In the genomic region with DNA sequence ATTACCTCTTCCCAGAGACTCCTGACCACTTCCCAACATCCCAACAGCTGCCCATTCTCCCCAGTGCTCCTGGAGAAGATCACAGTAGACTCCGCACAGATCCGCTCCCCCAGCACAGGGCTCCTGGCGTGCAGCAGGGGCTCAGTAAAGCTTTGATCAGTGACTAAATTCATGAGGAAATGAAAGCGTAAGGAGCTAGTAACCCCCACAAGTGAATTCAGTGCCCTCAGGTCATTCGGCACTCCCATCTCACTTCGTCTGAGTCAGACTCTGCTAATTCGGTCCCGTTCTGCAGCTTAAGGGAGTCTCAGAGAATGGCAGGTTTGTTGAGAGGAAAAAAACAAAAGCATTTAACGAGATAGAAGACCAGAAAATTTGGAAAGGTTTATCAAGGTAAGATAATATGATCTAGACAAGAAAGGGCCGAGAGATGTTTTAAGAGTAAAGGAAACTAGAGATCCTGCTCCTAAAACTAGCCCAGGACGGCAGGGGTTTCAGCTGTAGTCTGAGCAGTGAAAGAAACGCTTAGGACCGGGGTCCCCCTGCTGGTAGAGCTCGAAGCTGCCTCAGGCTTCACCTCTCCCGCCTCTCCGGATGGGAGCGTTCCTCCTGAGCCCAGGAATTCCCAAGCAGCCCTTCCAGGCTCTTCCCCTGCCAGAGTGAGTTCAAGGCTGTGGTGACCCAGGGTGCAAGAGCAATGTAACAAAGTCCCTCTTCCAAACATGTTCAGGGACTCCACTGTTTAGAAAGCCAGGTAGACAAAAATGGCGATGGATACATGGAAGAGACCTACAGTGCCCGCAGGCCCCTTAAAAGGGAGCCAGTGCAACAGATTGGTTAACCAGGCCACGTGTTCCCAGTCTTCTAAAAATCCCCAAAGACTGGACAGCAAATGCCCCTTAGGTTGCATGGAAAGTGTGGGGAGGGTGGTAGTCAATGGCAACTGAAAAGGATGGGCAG, we compare ENCODE assay signal across 8 cellular contexts.
DNase-seq lines count a peak whose midpoint lies in the region; ATAC-seq and TF ChIP-seq lines count a peak whose summit lies in the region.

No MANE protein-coding gene starts in this region.

- H3K9me3 ChIP-seq in breast epithelium: no peaks in the 10 kb centered on the region

- no peak overlapping the region for H3K27ac ChIP-seq in breast epithelium

- no peak for TF ChIP-seq POLR2A in breast epithelium (IDR thresholded peaks at IDR 0.05)

- no peaks in the 10 kb centered on the region for H3K36me3 ChIP-seq in breast epithelium

- no peaks in the 10 kb centered on the region for H3K27me3 ChIP-seq in breast epithelium

- intact Hi-C loops in breast epithelium (cut with DNase I; ENCODE audit: low total_unique reads): no loop called here

- peak overlapping the region in 2 of 3 donors; percentile 2 to 22 for H3K4me3 ChIP-seq in breast epithelium

- peak; percentile 18 for DNase-seq in DMS53 treated with DMSO at 0.1 percent for 48 hours (lab: John Stamatoyannopoulos, UW; ENCODE audit: unreplicated experiment)
- DNase-seq in NCI-H82 treated with DMSO at 0.1 percent for 48 hours (lab: John Stamatoyannopoulos, UW; ENCODE audit: unreplicated experiment): peak; percentile 5
- DNase-seq in breast epithelium (ENCODE audit: low spot score in 2 of 2): peak; percentile 47 to 71
- DNase-seq in iPS-NIHi7 (ENCODE audit: extremely low spot score): peak; percentile 90
- peak; percentile 66 for DNase-seq in smooth muscle cell of the brain vasculature (ENCODE audit: low read depth, low spot score)
- no peak for DNase-seq in GDM1 (lab: John Stamatoyannopoulos, UW)

- peak; percentile 53 to 80 (median 72) for TF ChIP-seq CTCF in breast epithelium (IDR thresholded peaks at IDR 0.05)

- ATAC-seq in GM19328 (IDR thresholded peaks at IDR 0.05; ENCODE audit: unreplicated experiment) (peak; percentile 81), HG03439 (IDR thresholded peaks at IDR 0.05; ENCODE audit: unreplicated experiment) (peak; percentile 58)

- H3K4me1 ChIP-seq in breast epithelium: no peaks in the 10 kb centered on the region
